1 cellular context compared by ENCODE assay signal in genomic region chr19:3398114-3398899, GRCh38.
TF ChIP-seq lines count a peak whose summit lies in the region.

No MANE protein-coding gene starts in this region.

TF ChIP-seq in HCT116, 20 proteins besides CTCF, POLR2A, EP300 and RAD21:
- TF ChIP-seq FOSL1 (IDR thresholded peaks at IDR 0.05; ENCODE audit: low read depth) (no peak), POLR2AphosphoS5 (IDR thresholded peaks at IDR 0.05; ENCODE audit: low read depth, low read length) (no peak), CBX3 (IDR thresholded peaks at IDR 0.05; ENCODE audit: low read depth) (no peak), MAX (IDR thresholded peaks at IDR 0.05) (no peak), ZNF274 (IDR thresholded peaks at IDR 0.05; ENCODE audit: low read depth, low read length) (no peak), ATF3 (IDR thresholded peaks at IDR 0.05) (no peak), ZBTB33 (IDR thresholded peaks at IDR 0.05; ENCODE audit: extremely low read depth, insufficient replicate concordance, low read length) (no peak), REST (IDR thresholded peaks at IDR 0.05; ENCODE audit: low read depth) (no peak), TCF7L2 (IDR thresholded peaks at IDR 0.05; ENCODE audit: borderline replicate concordance, extremely low read depth, insufficient read depth, insufficient read length) (no peak), EZH2phosphoT487 (IDR thresholded peaks at IDR 0.05; ENCODE audit: borderline replicate concordance) (no peak), CEBPB (IDR thresholded peaks at IDR 0.05; ENCODE audit: low read depth) (no peak), SIN3A (IDR thresholded peaks at IDR 0.05; ENCODE audit: low read depth) (no peak), EZH2 (IDR thresholded peaks at IDR 0.05) (no peak), JUND (IDR thresholded peaks at IDR 0.05) (no peak)
